Comparison of ENCODE assay signal across 10 cellular contexts in genomic region chr17:73341350-73342056, GRCh38. TPM values are rescaled to one million over a fixed set of nuclear protein-coding genes. Genes with fewer than 3 reads are reported as not detected.
DNase-seq lines count a peak whose midpoint lies in the region; ATAC-seq and TF ChIP-seq lines count a peak whose summit lies in the region.
"Had no signal": no experiment of that assay in that cellular context is flagged by ENCODE, and none has a peak within 500 bp of the region (broad histone marks: within the 10 kb centered on the region; RNA-seq: fewer than 3 reads in every experiment).

No MANE protein-coding gene starts in this region.

- H2AFZ ChIP-seq in smooth muscle cell (ENCODE audit: low read depth), result no peak overlapping the region

- ATAC-seq in HG03039 (IDR thresholded peaks at IDR 0.05; ENCODE audit: unreplicated experiment), result no peak
- ATAC-seq in HG03175 (IDR thresholded peaks at IDR 0.05; ENCODE audit: unreplicated experiment), result no peak
- ATAC-seq: T-cell had no signal

- no peak for TF ChIP-seq CTCF in ascending aorta (IDR thresholded peaks at IDR 0.05)
- TF ChIP-seq CTCF in smooth muscle cell (IDR thresholded peaks at IDR 0.05; ENCODE audit: borderline replicate concordance, insufficient read depth, poor library complexity, severe bottlenecking), result no peak

- H4K20me1 ChIP-seq in smooth muscle cell (ENCODE audit: low read depth), result no peaks in the 10 kb centered on the region

- DNase-seq in ascending aorta (ENCODE audit: low spot score in 2 of 2) (no peak), smooth muscle cell (lab: John Stamatoyannopoulos, UW; ENCODE audit: unreplicated experiment) (no peak), mucosa of gallbladder (ENCODE audit: low spot score) (no peak), dedifferentiated amniotic fluid mesenchymal stem cell (ENCODE audit: extremely low spot score) (no peak)
- DNase-seq: activated CD8-positive, alpha-beta memory T cell treated with anti-CD3 and anti-CD28 coated beads, Interleukin-2, amount 50 U/mL, for 4 hours; T-cell had no signal

- intact Hi-C loops in ascending aorta (cut with DNase I), result loop anchor here (1.0 to 5.0 kb wide), 2 partner anchors 29 to 49 kb away; partner anchors contain the start of gene CDC42EP4

- H3K4me2 ChIP-seq in smooth muscle cell, result no peak overlapping the region

- H3K4me3 ChIP-seq in HUES48 (ENCODE audit: low read depth, low read length) (no peak overlapping the region), ascending aorta (no peak overlapping the region), iPS-20b (ENCODE audit: low read length) (peak overlapping the region; percentile 3; the same call in 1 of the 2 replicates), smooth muscle cell (no peak overlapping the region)

- WGBS in smooth muscle cell (ENCODE audit: low lambda C conversion rate), result 57% methylated on average over 15 of the region's 15 CpGs

- H3K9me3 ChIP-seq in HUES48 (ENCODE audit: control insufficient read depth, insufficient read depth, low read length), result no peaks in the 10 kb centered on the region
- no peaks in the 10 kb centered on the region for H3K9me3 ChIP-seq in ascending aorta
- H3K9me3 ChIP-seq in iPS-20b (ENCODE audit: insufficient read depth, low read depth, low read length), result no peaks in the 10 kb centered on the region
- H3K9me3 ChIP-seq in smooth muscle cell (replicated peaks; ENCODE audit: low read depth), result no peaks in the 10 kb centered on the region

- peak overlapping the region; percentile 92 for H3K27ac ChIP-seq in HUES48 (ENCODE audit: low read depth, low read length)
- peak overlapping the region; percentile 78 to 83 for H3K27ac ChIP-seq in ascending aorta
- no peak overlapping the region for H3K27ac ChIP-seq in iPS-20b (ENCODE audit: low read length)
- peak overlapping the region; percentile 97 for H3K27ac ChIP-seq in smooth muscle cell (ENCODE audit: low read depth)

- peaks cover 31% of the 10 kb centered on the region for H3K4me1 ChIP-seq in HUES48 (ENCODE audit: control insufficient read depth, insufficient read depth, low read length)
- H3K4me1 ChIP-seq in ascending aorta, result peaks cover 3 to 37% of the 10 kb centered on the region in 2 donors
- H3K4me1 ChIP-seq in iPS-20b (ENCODE audit: insufficient read depth, low read length), result peaks cover 21% of the 10 kb centered on the region
- peaks cover 34% of the 10 kb centered on the region for H3K4me1 ChIP-seq in smooth muscle cell (ENCODE audit: low read depth)

- H3K36me3 ChIP-seq in HUES48 (ENCODE audit: control insufficient read depth, insufficient read depth, low read length) (no peaks in the 10 kb centered on the region), ascending aorta (no peaks in the 10 kb centered on the region), iPS-20b (ENCODE audit: insufficient read depth, low read depth, low read length) (no peaks in the 10 kb centered on the region), smooth muscle cell (ENCODE audit: low read depth) (no peaks in the 10 kb centered on the region)

- H3K9ac ChIP-seq in HUES48 (ENCODE audit: low read depth, low read length) (0 out of 2 replicates have a peak overlapping the region, but pooled peaks have one; percentile 16), iPS-20b (ENCODE audit: low read depth, low read length) (peak overlapping the region; percentile 70; the same call in 1 of the 2 replicates), smooth muscle cell (ENCODE audit: low read depth) (peak overlapping the region; percentile 76)

- H3K27me3 ChIP-seq in HUES48 (ENCODE audit: control insufficient read depth, insufficient read depth, low read length) (no peaks in the 10 kb centered on the region), ascending aorta (no peaks in the 10 kb centered on the region), iPS-20b (ENCODE audit: insufficient read depth, low read length) (no peaks in the 10 kb centered on the region), smooth muscle cell (ENCODE audit: low read depth) (no peaks in the 10 kb centered on the region)

- no peaks in the 10 kb centered on the region for H3K79me2 ChIP-seq in smooth muscle cell (ENCODE audit: low read depth)

- H3F3A ChIP-seq in smooth muscle cell (ENCODE audit: low read depth), result peaks cover 2% of the 10 kb centered on the region

RNA-seq across cellular contexts. Expression of gene CDC42EP4, which starts 29.7 kb away (rescaled TPM):
- total RNA-seq in ascending aorta (104 TPM), smooth muscle cell (13.4 and 15.1 TPM in 2 replicates), mucosa of gallbladder (77.6 TPM)
- 21.2 and 21.4 TPM in 2 replicates for polyA plus RNA-seq in smooth muscle cell

Comparison
In these comparisons a context has a peak if more than half of its experiments do, and no peak if none do; other contexts are left out.
1. H3K9ac ChIP-seq: peak in every context shown above with its lines; median percentile 76 in smooth muscle cell; 70 in iPS-20b; 16 in HUES48.